Comparison of ENCODE assay signal across 1 cellular context in genomic region chr5:73445708-73446630, GRCh38.
TF ChIP-seq lines count a peak whose summit lies in the region.

No MANE protein-coding gene starts in this region.

TF ChIP-seq in H1, 55 proteins besides CTCF, POLR2A, EP300 and RAD21:
- peak; percentile 36; the same call in 1 of the 2 replicates for TF ChIP-seq TCF12 (IDR thresholded peaks at IDR 0.05; ENCODE audit: low read depth, low read length)
- no peak for TF ChIP-seq MAX (IDR thresholded peaks at IDR 0.05)
- peak; percentile 87; the same call in 1 of the 2 replicates for TF ChIP-seq CBX8 (IDR thresholded peaks at IDR 0.05; ENCODE audit: borderline replicate concordance, low read depth, low read length)
